In genomic region chr15:40421246-40422157, GRCh38 we compare ENCODE assay signal across 8 cellular contexts. TPM values are rescaled to one million over a fixed set of nuclear protein-coding genes. Genes with fewer than 3 reads are reported as not detected.
A peak's percentile ranks its signal among the peaks of the same experiment; 100 is the strongest.
DNase-seq lines count a peak whose midpoint lies in the region; ATAC-seq and TF ChIP-seq lines count a peak whose summit lies in the region.

No MANE protein-coding gene starts in this region.

- no peak overlapping the region for H3K27ac Mint-ChIP-seq in activated CD4-positive, alpha-beta memory T cell treated with anti-CD3 and anti-CD28 coated beads for 36 hours

- H3K79me1 ChIP-seq in mesenchymal stem cell (replicated peaks; ENCODE audit: low read length, poor library complexity, severe bottlenecking): no peaks in the 10 kb centered on the region

- no peaks in the 10 kb centered on the region for H3K9me3 ChIP-seq in mesenchymal stem cell (ENCODE audit: control insufficient read depth, low read length)

- H4K91ac ChIP-seq in mesenchymal stem cell (ENCODE audit: low read length): no peak overlapping the region

- intact Hi-C loops in activated CD4-positive, alpha-beta memory T cell treated with anti-CD3 and anti-CD28 coated beads for 36 hours (cut with micrococcal nuclease): loop anchor here (1.0 to 5.0 kb wide), 3 partner anchors 53 to 139 kb away; partner anchors contain the start of gene ANKRD63

- H2BK5ac ChIP-seq in mesenchymal stem cell (ENCODE audit: low read depth, low read length, poor library complexity, severe bottlenecking): no peak overlapping the region

- H3K4me3 ChIP-seq in mesenchymal stem cell (ENCODE audit: insufficient read depth in 1 of 2, low read depth in 1 of 2, low read length in 2 of 2): peak overlapping the region in 1 of 2 experiments; percentile 10

- no peaks in the 10 kb centered on the region for H3K9me3 Mint-ChIP-seq in activated CD4-positive, alpha-beta memory T cell treated with anti-CD3 and anti-CD28 coated beads for 36 hours

- H3K4me1 Mint-ChIP-seq in activated CD4-positive, alpha-beta memory T cell treated with anti-CD3 and anti-CD28 coated beads for 36 hours (ENCODE audit: low read depth): no peaks in the 10 kb centered on the region

- H4K8ac ChIP-seq in mesenchymal stem cell (ENCODE audit: low read length): peak overlapping the region; percentile 35

- H2AK5ac ChIP-seq in mesenchymal stem cell (ENCODE audit: low read length, severe bottlenecking): no peak overlapping the region

- peaks cover 16 to 17% of the 10 kb centered on the region in 2 experiments for H3K36me3 ChIP-seq in mesenchymal stem cell (ENCODE audit: control insufficient read depth in 1 of 2, insufficient read depth in 2 of 2, low read depth in 1 of 2, low read length in 2 of 2)

- H3K4me3 Mint-ChIP-seq in activated CD4-positive, alpha-beta memory T cell treated with anti-CD3 and anti-CD28 coated beads for 36 hours: no peak overlapping the region

- H2BK12ac ChIP-seq in mesenchymal stem cell (ENCODE audit: low read length in 2 of 2): peak overlapping the region in 1 of 2 experiments; percentile 55

- no peaks in the 10 kb centered on the region for H3K36me3 Mint-ChIP-seq in activated CD4-positive, alpha-beta memory T cell treated with anti-CD3 and anti-CD28 coated beads for 36 hours

- POLR2A ChIA-PET in HEK293T (lab: Yijun Ruan, JAX): interaction anchor here (1.2 to 1.5 kb wide), 2 partner anchors 9 to 16 kb away, joined by 3 to 6 read pairs; partner anchors contain the start of gene IVD
- POLR2A ChIA-PET in activated CD4-positive, alpha-beta memory T cell treated with anti-CD3 and anti-CD28 coated beads for 36 hours (lab: Charles Lee): interaction anchor here (1.1 kb wide), 1 partner anchor 113 kb away, joined by 3 read pairs; the partner anchor contains the start of gene PLCB2

- DNase-seq in ELR (ENCODE audit: low read depth): peak; percentile 72
- peak; percentile 74 for DNase-seq in HEK293T (ENCODE audit: extremely low spot score)
- DNase-seq in NCI-H69 (lab: John Stamatoyannopoulos, UW): peak; percentile 86
- peak; percentile 87 for DNase-seq in activated CD4-positive, alpha-beta memory T cell treated with anti-CD3 and anti-CD28 coated beads for 36 hours
- DNase-seq in ecto neural progenitor cell (ENCODE audit: low spot score): peak; percentile 87
- peak; percentile 59 for DNase-seq in mesenchymal stem cell
- DNase-seq in stimulated activated CD8-positive, alpha-beta memory T cell treated with anti-CD3 and anti-CD28 coated beads, Interleukin-15, amount 100 ng/mL, for 4 hours (ENCODE audit: low read depth in 2 of 2): peak; percentile 39 to 46

- H3K4me2 ChIP-seq in mesenchymal stem cell (ENCODE audit: low read length, poor library complexity, severe bottlenecking): peak overlapping the region; percentile 53

- no peak for ATAC-seq in GM18861 (IDR thresholded peaks at IDR 0.05; ENCODE audit: unreplicated experiment)

- H3K9ac ChIP-seq in mesenchymal stem cell (ENCODE audit: low read length): peak overlapping the region; percentile 7

- H2BK120ac ChIP-seq in mesenchymal stem cell (ENCODE audit: low read depth, low read length): no peak overlapping the region

- H2BK15ac ChIP-seq in mesenchymal stem cell (ENCODE audit: low read depth, poor library complexity, severe bottlenecking): no peak overlapping the region

- no peak overlapping the region for H3K27ac ChIP-seq in mesenchymal stem cell (ENCODE audit: low read length, poor library complexity, severe bottlenecking)

- H3K27me3 Mint-ChIP-seq in activated CD4-positive, alpha-beta memory T cell treated with anti-CD3 and anti-CD28 coated beads for 36 hours: no peaks in the 10 kb centered on the region

- no peak overlapping the region for H3K4ac ChIP-seq in mesenchymal stem cell (ENCODE audit: low read depth in 1 of 2, low read length in 2 of 2)

- H3K4me1 ChIP-seq in mesenchymal stem cell (ENCODE audit: control insufficient read depth, insufficient read depth, low read depth, low read length): peaks cover 8% of the 10 kb centered on the region

- H3K14ac ChIP-seq in mesenchymal stem cell (ENCODE audit: low read length in 2 of 2): peak overlapping the region in 1 of 2 experiments; percentile 69

- CTCF ChIA-PET in HEK293T (lab: Yijun Ruan, JAX): interaction anchor here (0.6 to 1.9 kb wide), 8 partner anchors 10 to 355 kb away, joined by 3 to 5 read pairs (median 4); partner anchors contain the start of genes BAHD1 and CCDC9B
- CTCF ChIA-PET in activated CD4-positive, alpha-beta memory T cell treated with anti-CD3 and anti-CD28 coated beads for 36 hours (lab: Charles Lee): interaction anchor here (0.6 to 8.8 kb wide), 29 partner anchors 14 to 518 kb away, joined by 3 to 216 read pairs (median 5); partner anchors contain the start of genes CCDC9B, INAFM2, IVD and PLCB2

- 18% methylated on average over 31 of the region's 31 CpGs for WGBS in mesenchymal stem cell

- peaks cover 0 to 7% of the 10 kb centered on the region in 2 experiments for H3K27me3 ChIP-seq in mesenchymal stem cell (ENCODE audit: control insufficient read depth in 1 of 2, insufficient read depth in 1 of 2, low read length in 2 of 2)

- no peak overlapping the region for H3K23ac ChIP-seq in mesenchymal stem cell (ENCODE audit: low read length in 2 of 2)

- no peak overlapping the region for H2AFZ ChIP-seq in mesenchymal stem cell (ENCODE audit: low read depth, low read length)

- H3K18ac ChIP-seq in mesenchymal stem cell (ENCODE audit: low read depth in 1 of 2, low read length in 2 of 2): no peak overlapping the region

TF ChIP-seq in HEK293T, 16 proteins besides CTCF, POLR2A, EP300 and RAD21:
- no peak for TF ChIP-seq TARDBP (IDR thresholded peaks at IDR 0.05)
- TF ChIP-seq PKNOX1 (IDR thresholded peaks at IDR 0.05): no peak
- no peak for TF ChIP-seq BHLHE40 (IDR thresholded peaks at IDR 0.05; ENCODE audit: borderline replicate concordance)
- TF ChIP-seq CTBP1 (IDR thresholded peaks at IDR 0.05; ENCODE audit: borderline replicate concordance): no peak
- no peak for TF ChIP-seq L3MBTL2 (conservative IDR thresholded peaks at IDR 0.05)
- TF ChIP-seq ZNF384 (IDR thresholded peaks at IDR 0.05): no peak
- TF ChIP-seq ARNT (IDR thresholded peaks at IDR 0.05): no peak
- TF ChIP-seq SP1 (IDR thresholded peaks at IDR 0.05): no peak
- TF ChIP-seq FOXK2 (IDR thresholded peaks at IDR 0.05): no peak
- TF ChIP-seq HDGF (IDR thresholded peaks at IDR 0.05; ENCODE audit: borderline replicate concordance): no peak
- TF ChIP-seq FOXA1 (IDR thresholded peaks at IDR 0.05): no peak
- no peak for TF ChIP-seq LEF1 (IDR thresholded peaks at IDR 0.05; ENCODE audit: borderline replicate concordance)
- no peak for TF ChIP-seq NFRKB (IDR thresholded peaks at IDR 0.05)
- no peak for TF ChIP-seq ELF4 (IDR thresholded peaks at IDR 0.05)

RNA-seq across cellular contexts. Expression of gene IVD, which starts 15.9 kb away (rescaled TPM):
- total RNA-seq in activated CD4-positive, alpha-beta memory T cell treated with anti-CD3 and anti-CD28 coated beads for 36 hours: 10 to 100 TPM; 37.3 to 38.7 TPM
- polyA plus RNA-seq in mesenchymal stem cell (2013, experiment 1 of 2): 22.1 TPM
- 22.4 TPM for polyA plus RNA-seq in mesenchymal stem cell (2013, experiment 2 of 2)

RNA-seq across cellular contexts. Expression of gene BAHD1, which starts 19.3 kb away (rescaled TPM):
- total RNA-seq in activated CD4-positive, alpha-beta memory T cell treated with anti-CD3 and anti-CD28 coated beads for 36 hours: 10 to 100 TPM; 18.8 to 19.5 TPM
- 14.7 TPM for polyA plus RNA-seq in mesenchymal stem cell (2013, experiment 1 of 2)
- 14.4 TPM for polyA plus RNA-seq in mesenchymal stem cell (2013, experiment 2 of 2)

RNA-seq across cellular contexts. Expression of gene KNSTRN, which starts 39.0 kb away (rescaled TPM):
- 10 to 100 TPM; 59.8 to 61.5 TPM for total RNA-seq in activated CD4-positive, alpha-beta memory T cell treated with anti-CD3 and anti-CD28 coated beads for 36 hours
- polyA plus RNA-seq in mesenchymal stem cell (2013, experiment 1 of 2): 11.7 TPM
- 12.3 TPM for polyA plus RNA-seq in mesenchymal stem cell (2013, experiment 2 of 2)

RNA-seq across cellular contexts. Expression of gene CHST14, which starts 49.3 kb away (rescaled TPM):
- 1 to 10 TPM; 8.2 to 8.7 TPM for total RNA-seq in activated CD4-positive, alpha-beta memory T cell treated with anti-CD3 and anti-CD28 coated beads for 36 hours
- polyA plus RNA-seq in mesenchymal stem cell (2013, experiment 1 of 2): 19.9 TPM
- polyA plus RNA-seq in mesenchymal stem cell (2013, experiment 2 of 2): 20.4 TPM
